8 cellular contexts compared by ENCODE assay signal in the genomic region with DNA sequence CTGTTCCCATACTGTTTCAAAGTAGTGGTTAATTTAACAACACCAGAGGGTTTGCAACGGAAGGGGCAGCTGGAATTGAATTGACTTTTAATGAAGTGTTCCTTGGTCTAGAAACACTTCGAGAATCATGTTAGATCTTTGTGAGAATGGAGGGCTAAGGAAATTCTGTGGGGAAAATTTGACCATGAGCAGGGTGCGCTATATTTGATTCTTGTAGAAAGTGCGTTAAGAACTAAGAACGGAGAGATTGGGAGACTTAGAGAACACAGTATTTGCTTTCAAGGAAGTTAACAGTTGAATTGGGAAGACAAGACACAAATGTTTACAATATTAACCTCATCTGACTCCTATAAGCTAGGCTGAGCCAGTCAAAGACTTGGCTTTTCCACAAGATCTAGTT. TPM values are rescaled to one million over a fixed set of nuclear protein-coding genes. Genes with fewer than 3 reads are reported as not detected.
DNase-seq lines count a peak whose midpoint lies in the region; ATAC-seq, FAIRE-seq and TF ChIP-seq lines count a peak whose summit lies in the region.

No MANE protein-coding gene starts in this region.

- no peaks in the 10 kb centered on the region for H3K27me3 ChIP-seq in HCT116 (ENCODE audit: insufficient read depth, low read length)
- no peaks in the 10 kb centered on the region for H3K27me3 ChIP-seq in gastroesophageal sphincter
- H3K27me3 ChIP-seq in skeletal muscle satellite cell (ENCODE audit: control insufficient read depth, insufficient read depth, low read length) = no peaks in the 10 kb centered on the region

- peak overlapping the region; percentile 96 for H3K4me3 Mint-ChIP-seq in WTC11

- DNase-seq in HCT116 (ENCODE audit: low read depth, low spot score) (no peak), WTC11 (ENCODE audit: low spot score) (no peak), NCI-H2171 (lab: John Stamatoyannopoulos, UW) (no peak), germinal center (ENCODE audit: low spot score) (no peak), midbrain (lab: John Stamatoyannopoulos, UW) (no peak), GM12892 (ENCODE audit: insufficient read length) (no peak)

- no peak overlapping the region for H3K27ac ChIP-seq in HCT116 (ENCODE audit: low read depth, low read length)
- no peak overlapping the region for H3K27ac ChIP-seq in gastroesophageal sphincter

- intact Hi-C loops in HCT116 (cut with micrococcal nuclease) = no loop called here

- no peak for TF ChIP-seq EP300 in gastroesophageal sphincter (IDR thresholded peaks at IDR 0.05)

- H3K9me2 ChIP-seq in HCT116 (ENCODE audit: insufficient read depth) = no peaks in the 10 kb centered on the region

- peaks cover 13% of the 10 kb centered on the region; the same call in 1 of the 2 replicates for H3K27me3 Mint-ChIP-seq in WTC11 (ENCODE audit: low read depth)

- H3K4me3 ChIP-seq in HCT116 (replicated peaks in 1 of 2; ENCODE audit: low read depth in 1 of 2, low read length in 2 of 2) (peak overlapping the region; percentile 76 to 96), gastroesophageal sphincter (peak overlapping the region; percentile 83 to 98), skeletal muscle satellite cell (ENCODE audit: low read length) (peak overlapping the region; percentile 91)

- H3K36me3 ChIP-seq in HCT116 (ENCODE audit: control insufficient read depth in 1 of 2, insufficient read depth in 2 of 2, low read length in 2 of 2) (no peaks in the 10 kb centered on the region; a peak in 1 of 4 replicates), gastroesophageal sphincter (no peaks in the 10 kb centered on the region), skeletal muscle satellite cell (ENCODE audit: insufficient read depth, low read length) (no peaks in the 10 kb centered on the region)

- H3K79me2 ChIP-seq in HCT116 (ENCODE audit: insufficient read depth, low read length) = peaks cover 43% of the 10 kb centered on the region

- peaks cover 14% of the 10 kb centered on the region for H3K9me3 Mint-ChIP-seq in WTC11

- peak overlapping the region; percentile 36 for H3K27ac Mint-ChIP-seq in WTC11

- peak overlapping the region; percentile 82 for H3K4me2 ChIP-seq in HCT116 (ENCODE audit: low read length)
- H3K4me2 ChIP-seq in skeletal muscle satellite cell (ENCODE audit: low read length) = peak overlapping the region; percentile 97

- H3K9ac ChIP-seq in HCT116 (ENCODE audit: low read length) = peak overlapping the region; percentile 73
- peak overlapping the region; percentile 88 for H3K9ac ChIP-seq in skeletal muscle satellite cell (ENCODE audit: low read depth, low read length)

- 70 to 90% methylated on average over 2 to 5 of the region's 5 CpGs for WGBS in gastroesophageal sphincter (ENCODE audit: low coverage in 1 of 2), 2 donors

- RAD21 ChIA-PET in HCT116 (lab: Charles Lee; ENCODE audit: low non-redundant PET in 1 of 2, low total read pairs in 2 of 2, uncharacterized antibody in 2 of 2, unreplicated experiment in 2 of 2) = no interaction called here

- no peak for FAIRE-seq in GM12892 (lab: Jason Lieb, UNC)

- TF ChIP-seq POLR2A in HCT116 (IDR thresholded peaks at IDR 0.05; ENCODE audit: borderline replicate concordance, extremely low read depth, insufficient read depth, insufficient read length) = no peak
- no peak for TF ChIP-seq POLR2A in gastroesophageal sphincter (IDR thresholded peaks at IDR 0.05)
- no peak for TF ChIP-seq POLR2A in GM12892 (IDR thresholded peaks at IDR 0.05; ENCODE audit: low read depth, low read length)

- TSS peak; percentile 69 for BruUV-seq in HCT116 (replicated peaks; lab: Mats Ljungman, UMichigan)

- no peak for TF ChIP-seq RAD21 in HCT116 (IDR thresholded peaks at IDR 0.05; ENCODE audit: low read depth)

- H2AFZ ChIP-seq in HCT116 (ENCODE audit: low read depth, low read length, poor library complexity, severe bottlenecking) = no peak overlapping the region

- POLR2A ChIA-PET in HCT116 (lab: Charles Lee) (interaction anchor here (0.9 kb wide), 1 partner anchor 8 kb away, joined by 3 read pairs; no protein-coding TSS in a partner anchor), WTC11 (lab: Charles Lee) (no interaction called here)

- H3K36me3 Mint-ChIP-seq in WTC11 = peaks cover 12% of the 10 kb centered on the region

- H3K4me1 ChIP-seq in HCT116 (ENCODE audit: control insufficient read depth in 1 of 2, insufficient read depth in 2 of 2, low read length in 2 of 2) = peaks cover 0 to 15% of the 10 kb centered on the region in 2 experiments; a peak in 2 of 4 replicates
- H3K4me1 ChIP-seq in gastroesophageal sphincter = peaks cover 0 to 27% (median 10%) of the 10 kb centered on the region in 3 donors
- H3K4me1 ChIP-seq in skeletal muscle satellite cell (ENCODE audit: control insufficient read depth, insufficient read depth, low read length) = peaks cover 21% of the 10 kb centered on the region

- H3K4me1 Mint-ChIP-seq in WTC11 = peaks cover 11% of the 10 kb centered on the region

- CTCF ChIA-PET in HCT116 (lab: Charles Lee) (no interaction called here), WTC11 (lab: Charles Lee) (interaction anchor here (0.6 to 1.9 kb wide), 9 partner anchors 21 to 365 kb away, joined by 3 to 7 read pairs (median 4); a partner anchor contains a TSS)

- TF ChIP-seq CTCF in HCT116 (IDR thresholded peaks at IDR 0.05 in 2 of 3, conservative IDR thresholded peaks at IDR 0.05 in 1 of 3; ENCODE audit: borderline replicate concordance in 1 of 3, insufficient read depth in 1 of 3, low read depth in 2 of 3, low read length in 2 of 3) (no peak), WTC11 (IDR thresholded peaks at IDR 0.05) (no peak), gastroesophageal sphincter (IDR thresholded peaks at IDR 0.05) (no peak)

- H3K9me3 ChIP-seq in HCT116 (ENCODE audit: control insufficient read depth in 1 of 2, insufficient read depth in 1 of 2, low read depth in 1 of 2, low read length in 2 of 2) (0 out of 4 replicates have a peak, but pooled peaks cover 0 to 3% of the 10 kb centered on the region in 2 experiments), gastroesophageal sphincter (no peaks in the 10 kb centered on the region), skeletal muscle satellite cell (replicated peaks; ENCODE audit: low read length) (no peaks in the 10 kb centered on the region)

- no peaks in the 10 kb centered on the region for H4K20me1 ChIP-seq in HCT116 (ENCODE audit: insufficient read depth)

- ATAC-seq in HCT116 (no peak), WTC11 (no peak), gastroesophageal sphincter (no peak)

TF ChIP-seq in HCT116, 20 proteins besides CTCF, POLR2A, EP300 and RAD21 (continues in another document):
- TF ChIP-seq, protein P1, sequence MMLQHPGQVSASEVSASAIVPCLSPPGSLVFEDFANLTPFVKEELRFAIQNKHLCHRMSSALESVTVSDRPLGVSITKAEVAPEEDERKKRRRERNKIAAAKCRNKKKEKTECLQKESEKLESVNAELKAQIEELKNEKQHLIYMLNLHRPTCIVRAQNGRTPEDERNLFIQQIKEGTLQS (IDR thresholded peaks at IDR 0.05) = no peak
- TF ChIP-seq JUND (IDR thresholded peaks at IDR 0.05) (no peak), ZNF274 (IDR thresholded peaks at IDR 0.05; ENCODE audit: low read depth, low read length) (no peak), ZFX (IDR thresholded peaks at IDR 0.05) (no peak), EZH2phosphoT487 (IDR thresholded peaks at IDR 0.05; ENCODE audit: borderline replicate concordance) (no peak), CEBPB (IDR thresholded peaks at IDR 0.05; ENCODE audit: low read depth) (no peak), CBX3 (IDR thresholded peaks at IDR 0.05; ENCODE audit: low read depth) (no peak), TCF7L2 (IDR thresholded peaks at IDR 0.05; ENCODE audit: borderline replicate concordance, extremely low read depth, insufficient read depth, insufficient read length) (no peak)

TF ChIP-seq in WTC11, 78 proteins besides CTCF, POLR2A, EP300 and RAD21 (continues in another document):
- no peak for TF ChIP-seq GABPB1 (CRISPR knock-in tag; IDR thresholded peaks at IDR 0.05)
- no peak for TF ChIP-seq FOXP1 (CRISPR knock-in tag; IDR thresholded peaks at IDR 0.05; ENCODE audit: borderline replicate concordance)
- TF ChIP-seq ZNF219 (CRISPR knock-in tag; IDR thresholded peaks at IDR 0.05; ENCODE audit: borderline replicate concordance) = no peak
- no peak for TF ChIP-seq PRRX2 (CRISPR knock-in tag; IDR thresholded peaks at IDR 0.05)
- TF ChIP-seq ZNF232 (CRISPR knock-in tag; IDR thresholded peaks at IDR 0.05) = no peak

RNA-seq across cellular contexts. Expression of a gene that starts 1.2 kb away (rescaled TPM):
- 13.7 TPM for total RNA-seq in HCT116 (2021; ENCODE audit: unreplicated experiment)
- polyA plus RNA-seq in HCT116 (2012) = 7.2 and 8.6 TPM in 2 replicates
- 19.7 to 23.0 TPM (median 21.7 TPM) in 3 replicates for total RNA-seq in WTC11 (2021)
- 10 to 100 TPM in 2 of 4 donors, 1 to 10 TPM in 2; 4.3 to 11.1 (median 9.4) TPM for total RNA-seq in gastroesophageal sphincter
- total RNA-seq in skeletal muscle satellite cell (2012; rRNA removed) = 4.6 and 5.8 TPM in 2 replicates
- polyA plus RNA-seq in GM12892 (2012; ENCODE audit: missing spikeins) = 3.8 TPM

RNA-seq across cellular contexts. Expression of a gene that starts 21.4 kb away (rescaled TPM):
- total RNA-seq in HCT116 (2021; ENCODE audit: unreplicated experiment) = 12.5 TPM
- 7.3 and 9.2 TPM in 2 replicates for polyA plus RNA-seq in HCT116 (2012)
- 9.9 to 12.1 TPM (median 12.0 TPM) in 3 replicates for total RNA-seq in WTC11 (2021)
- total RNA-seq in gastroesophageal sphincter = 10 to 100 TPM in 3 of 4 donors, 1 to 10 TPM in 1; 8.5 to 17.0 (median 13.1) TPM
- 6.6 and 6.8 TPM in 2 replicates for total RNA-seq in skeletal muscle satellite cell (2012; rRNA removed)
- 6.6 TPM for polyA plus RNA-seq in GM12892 (2012; ENCODE audit: missing spikeins)

RNA-seq across cellular contexts. Expression of a gene that starts 45.3 kb away (rescaled TPM):
- 30.4 TPM for total RNA-seq in HCT116 (2021; ENCODE audit: unreplicated experiment)
- polyA plus RNA-seq in HCT116 (2012) = 17.3 and 20.7 TPM in 2 replicates
- 34.8 to 39.3 TPM (median 38.5 TPM) in 3 replicates for total RNA-seq in WTC11 (2021)
- total RNA-seq in gastroesophageal sphincter = 10 to 100 TPM; 15.9 to 26.3 (median 18.7) TPM
- total RNA-seq in skeletal muscle satellite cell (2012; rRNA removed) = 18.5 and 19.7 TPM in 2 replicates
- polyA plus RNA-seq in GM12892 (2012; ENCODE audit: missing spikeins) = 5.3 TPM
